Comparison of ENCODE assay signal across 19 cellular contexts in genomic region chr4:16513876-16514275, GRCh38.
DNase-seq lines count a peak whose midpoint lies in the region; ATAC-seq, FAIRE-seq and TF ChIP-seq lines count a peak whose summit lies in the region.
"Had no signal": no experiment of that assay in that cellular context is flagged by ENCODE, and none has a peak within 500 bp of the region (broad histone marks: within the 10 kb centered on the region; RNA-seq: fewer than 3 reads in every experiment).

No MANE protein-coding gene starts in this region.

- peak; percentile 26 for FAIRE-seq in astrocyte (lab: Jason Lieb, UNC)
- FAIRE-seq: GM12891, H1, K562 had no signal

- H4K91ac ChIP-seq in trophoblast cell (ENCODE audit: low read depth, low read length): peak overlapping the region; percentile 12

- H3K4me1 ChIP-seq in astrocyte (ENCODE audit: insufficient read depth, low read length) (no peaks in the 10 kb centered on the region), trophoblast cell (ENCODE audit: control insufficient read depth in 1 of 2, insufficient read depth in 2 of 2, low read length in 2 of 2) (peaks cover 0 to 2% of the 10 kb centered on the region in 2 experiments)
- H3K4me1 ChIP-seq: BLaER1, Caco-2, HAP-1 had no signal

- peaks cover 1% of the 10 kb centered on the region for H3K9me3 Mint-ChIP-seq in astrocyte (ENCODE audit: unreplicated experiment)
- H3K9me3 Mint-ChIP-seq: HFFc6 had no signal

- H2BK5ac ChIP-seq in trophoblast cell (ENCODE audit: low read depth, low read length, poor library complexity): peak overlapping the region; percentile 19

- H3K9me3 ChIP-seq in AG04450 (ENCODE audit: control insufficient read depth, insufficient read depth, low read length) (peaks cover 5% of the 10 kb centered on the region; the same call in 1 of the 2 replicates), astrocyte (ENCODE audit: insufficient read depth, low read depth, low read length) (no peaks in the 10 kb centered on the region), trophoblast cell (ENCODE audit: insufficient read depth, low read depth, low read length) (peaks cover 3% of the 10 kb centered on the region)

- H4K20me1 ChIP-seq in astrocyte (ENCODE audit: insufficient read depth, low read length): no peaks in the 10 kb centered on the region
- H4K20me1 ChIP-seq: BLaER1 had no signal

- no peak for TF ChIP-seq CTCF in AG04450 (IDR thresholded peaks at IDR 0.05; ENCODE audit: low read depth, low read length)
- TF ChIP-seq CTCF in astrocyte (IDR thresholded peaks at IDR 0.05; ENCODE audit: insufficient read depth, low read depth, low read length): no peak

- H3K4me3 ChIP-seq in AG04450 (ENCODE audit: low read depth, low read length) (no peak overlapping the region), astrocyte (ENCODE audit: insufficient read depth, low read depth, low read length) (no peak overlapping the region), trophoblast cell (ENCODE audit: low read depth, low read length) (no peak overlapping the region)
- H3K4me3 ChIP-seq: BLaER1, HAP-1, K562 had no signal

- no peak overlapping the region for H3K4ac ChIP-seq in trophoblast cell (ENCODE audit: low read depth, low read length)

- no CpG with 5 or more reads among the region's 2 CpGs for WGBS in trophoblast cell (ENCODE audit: extremely low coverage, insufficient coverage, insufficient read length)

- no peaks in the 10 kb centered on the region for H3K79me1 ChIP-seq in trophoblast cell (ENCODE audit: low read length)

- no peak overlapping the region for H3K14ac ChIP-seq in trophoblast cell (ENCODE audit: low read length)

- no peak overlapping the region for H2BK12ac ChIP-seq in trophoblast cell (ENCODE audit: low read length)

- no peaks in the 10 kb centered on the region for H3K27me3 ChIP-seq in AG04450 (ENCODE audit: control insufficient read depth, insufficient read depth, low read length)
- no peaks in the 10 kb centered on the region for H3K27me3 ChIP-seq in astrocyte (ENCODE audit: insufficient read depth, low read length)
- no peaks in the 10 kb centered on the region for H3K27me3 ChIP-seq in trophoblast cell (ENCODE audit: insufficient read depth, low read length)
- H3K27me3 ChIP-seq: BLaER1 had no signal

- H3K36me3 Mint-ChIP-seq in astrocyte (ENCODE audit: low read depth, unreplicated experiment): no peaks in the 10 kb centered on the region
- H3K36me3 Mint-ChIP-seq: CD8-positive, alpha-beta memory T cell had no signal

- H3K27ac ChIP-seq in AG04450 (ENCODE audit: low read depth, low read length) (peak overlapping the region; percentile 21), astrocyte (ENCODE audit: low read depth, low read length) (no peak overlapping the region), trophoblast cell (ENCODE audit: low read depth, low read length) (no peak overlapping the region)
- H3K27ac ChIP-seq: 22Rv1, BLaER1, HL-60 had no signal

- H3K18ac ChIP-seq in trophoblast cell (ENCODE audit: low read length): no peak overlapping the region

- no peak overlapping the region for H3K23ac ChIP-seq in trophoblast cell (ENCODE audit: low read length)

- no peak overlapping the region for H2AK5ac ChIP-seq in trophoblast cell (ENCODE audit: low read length)

- H3K79me2 ChIP-seq in astrocyte (ENCODE audit: insufficient read depth, low read length): no peaks in the 10 kb centered on the region
- no peaks in the 10 kb centered on the region for H3K79me2 ChIP-seq in trophoblast cell (ENCODE audit: control insufficient read depth, insufficient read depth, low read length, poor library complexity)

- H3K4me2 ChIP-seq in astrocyte (ENCODE audit: low read length) (no peak overlapping the region), trophoblast cell (ENCODE audit: low read length) (no peak overlapping the region)
- H3K4me2 ChIP-seq: BLaER1 had no signal

- no peaks in the 10 kb centered on the region for H3K36me3 ChIP-seq in astrocyte (ENCODE audit: insufficient read depth, low read length)
- H3K36me3 ChIP-seq in trophoblast cell (ENCODE audit: control insufficient read depth in 1 of 2, insufficient read depth in 2 of 2, low read length in 2 of 2): no peaks in the 10 kb centered on the region
- H3K36me3 ChIP-seq: BLaER1, HAP-1 had no signal

- H2AFZ ChIP-seq in astrocyte (ENCODE audit: low read depth, low read length) (no peak overlapping the region), trophoblast cell (ENCODE audit: insufficient read depth, low read length, poor library complexity) (no peak overlapping the region)

- H2BK120ac ChIP-seq in trophoblast cell (ENCODE audit: insufficient read depth, low read length, poor library complexity): peak overlapping the region; percentile 54

- H3K4me3 Mint-ChIP-seq in astrocyte (ENCODE audit: unreplicated experiment): no peak overlapping the region
- H3K4me3 Mint-ChIP-seq: CD8-positive, alpha-beta memory T cell; HFFc6 had no signal

- DNase-seq in AG04450 (ENCODE audit: low read depth, low spot score) (no peak), astrocyte (ENCODE audit: low read depth) (peak; percentile 20), glomerular endothelial cell (ENCODE audit: extremely low read depth, low read depth, low spot score) (peak; percentile 22), trophoblast cell (peak; percentile 77 to 91), T-helper 1 cell (no peak)
- DNase-seq: AML-193; Caco-2; CD8-positive, alpha-beta memory T cell; DMS53; HFFc6 had no signal

- no peak overlapping the region for H3K27ac Mint-ChIP-seq in astrocyte (ENCODE audit: unreplicated experiment)
- H3K27ac Mint-ChIP-seq: CD8-positive, alpha-beta memory T cell; HFFc6 had no signal

- CTCF ChIA-PET in AG04450 (lab: Charles Lee): no interaction called here

- peak overlapping the region; percentile 64 for H4K12ac ChIP-seq in trophoblast cell (ENCODE audit: low read depth, low read length)

- POLR2A ChIA-PET in AG04450 (lab: Yijun Ruan, JAX): no interaction called here

- no peak overlapping the region for H3K9ac ChIP-seq in astrocyte (ENCODE audit: low read length)
- no peak overlapping the region for H3K9ac ChIP-seq in trophoblast cell (ENCODE audit: low read length)
- H3K9ac ChIP-seq: BLaER1 had no signal

- H4K8ac ChIP-seq in trophoblast cell (ENCODE audit: low read depth, low read length): no peak overlapping the region

- ATAC-seq in GM21723 (IDR thresholded peaks at IDR 0.05; ENCODE audit: unreplicated experiment) (no peak), GM21515 (IDR thresholded peaks at IDR 0.05; ENCODE audit: unreplicated experiment) (no peak)
- ATAC-seq: K562 had no signal

- H3K27me3 Mint-ChIP-seq in astrocyte (ENCODE audit: low read depth, unreplicated experiment): no peaks in the 10 kb centered on the region
- H3K27me3 Mint-ChIP-seq: CD8-positive, alpha-beta memory T cell had no signal

- H3K4me1 Mint-ChIP-seq in astrocyte (ENCODE audit: low read depth, unreplicated experiment): peaks cover 3% of the 10 kb centered on the region
- H3K4me1 Mint-ChIP-seq: CD8-positive, alpha-beta memory T cell had no signal

Comparison
In these comparisons a context has a peak if more than half of its experiments do, and no peak if none do; other contexts are left out.
1. DNase-seq: peak in astrocyte (single experiment), glomerular endothelial cell (single experiment) and trophoblast cell (2 of 2); none in AG04450 (single experiment) and T-helper 1 cell (0 of 5).